Comparison of ENCODE assay signal across 25 cellular contexts in genomic region chr18:48861181-48861715, GRCh38.
A peak's percentile ranks its signal among the peaks of the same experiment; 100 is the strongest.
DNase-seq lines count a peak whose midpoint lies in the region; ATAC-seq, FAIRE-seq and TF ChIP-seq lines count a peak whose summit lies in the region.
"Had no signal": no experiment of that assay in that cellular context is flagged by ENCODE, and none has a peak within 500 bp of the region (broad histone marks: within the 10 kb centered on the region; RNA-seq: fewer than 3 reads in every experiment).

No MANE protein-coding gene starts in this region.

- no peak for TF ChIP-seq CTCF in nephron (IDR thresholded peaks at IDR 0.05; ENCODE audit: unreplicated experiment in 3 of 3)
- TF ChIP-seq CTCF in upper lobe of right lung (IDR thresholded peaks at IDR 0.05), result no peak
- no peak for TF ChIP-seq CTCF in esophagus squamous epithelium (IDR thresholded peaks at IDR 0.05)

- DNase-seq in right cardiac atrium (peak in 2 of 3 donors; percentile 60 to 62), Right ventricle myocardium inferior (ENCODE audit: missing footprints) (no peak), ecto neural progenitor cell (ENCODE audit: low spot score) (peak; percentile 66), upper lobe of right lung (peak; percentile 58), GM12891 (ENCODE audit: insufficient read length, low spot score) (no peak), esophagus squamous epithelium (lab: John Stamatoyannopoulos, UW) (no peak), T-cell (no peak)
- DNase-seq: activated CD4-positive, alpha-beta T cell treated with anti-CD3 and anti-CD28 coated beads, Interleukin-2, amount 50 U/mL, for 1 hour; activated naive CD8-positive, alpha-beta T cell treated with anti-CD3 and anti-CD28 coated beads, Interleukin-2, amount 50 U/mL, for 24 hours; naive thymus-derived CD4-positive, alpha-beta T cell; NCI-H1436; NCI-H82; PC-3; SJCRH30; stimulated activated CD4-positive, alpha-beta T cell treated with anti-CD3 and anti-CD28 coated beads, Interleukin-2, amount 100 ng/mL, for 24 hours; stimulated activated naive CD4-positive, alpha-beta T cell treated with Interleukin-2 at 50 U/mL for 16 hours; T-helper 17 cell had no signal

- no peak for ATAC-seq in right cardiac atrium
- no peak for ATAC-seq in Right ventricle myocardium inferior
- ATAC-seq in upper lobe of right lung, result no peak
- ATAC-seq in T-cell (replicated peaks in 1 of 4), result no peak
- ATAC-seq: activated naive CD8-positive, alpha-beta T cell treated with anti-CD3 and anti-CD28 coated beads, Interleukin-2, amount 50 U/mL, for 24 hours; naive thymus-derived CD4-positive, alpha-beta T cell; PC-3; T-helper 17 cell had no signal

- intact Hi-C loops in right cardiac atrium (cut with DNase I), result loop anchor here in 1 of 4 donors (5.0 kb wide), 1 partner anchor 51 kb away; no protein-coding TSS in a partner anchor
- intact Hi-C loops in Right ventricle myocardium inferior (cut with DNase I), result no loop called here
- intact Hi-C loops in upper lobe of right lung (cut with DNase I), result no loop called here
- intact Hi-C loops in esophagus squamous epithelium (cut with DNase I), result no loop called here

- peaks cover 22% of the 10 kb centered on the region for H3K36me3 Mint-ChIP-seq in nephron (ENCODE audit: low read depth)
- no peaks in the 10 kb centered on the region for H3K36me3 Mint-ChIP-seq in T-cell
- H3K36me3 Mint-ChIP-seq: IgD-negative memory B cell had no signal

- H3K9me3 ChIP-seq in right cardiac atrium (ENCODE audit: control insufficient read depth, low read length) (no peaks in the 10 kb centered on the region), upper lobe of right lung (no peaks in the 10 kb centered on the region), esophagus squamous epithelium (peaks cover 0 to 12% (median 3%) of the 10 kb centered on the region in 3 donors)
- H3K9me3 ChIP-seq: SJCRH30, vagina had no signal

- H3K4me1 Mint-ChIP-seq in nephron (peaks cover 60% of the 10 kb centered on the region), T-cell (peaks cover 0 to 8% (median 5%) of the 10 kb centered on the region in 3 donors)
- H3K4me1 Mint-ChIP-seq: IgD-negative memory B cell had no signal

- H3K27me3 ChIP-seq in right cardiac atrium (ENCODE audit: control insufficient read depth, insufficient read depth) (no peaks in the 10 kb centered on the region), upper lobe of right lung (no peaks in the 10 kb centered on the region), esophagus squamous epithelium (no peaks in the 10 kb centered on the region)
- H3K27me3 ChIP-seq: SJCRH30, vagina had no signal

- CTCF ChIA-PET in T-cell (lab: Charles Lee), result no interaction called here

- H3K36me3 ChIP-seq in upper lobe of right lung (no peaks in the 10 kb centered on the region), esophagus squamous epithelium (peaks cover 0 to 29% (median 0%) of the 10 kb centered on the region in 3 donors)
- H3K36me3 ChIP-seq: SJCRH30, vagina had no signal

- H3K4me1 ChIP-seq in right cardiac atrium (ENCODE audit: control insufficient read depth, insufficient read depth, low read length) (peaks cover 10% of the 10 kb centered on the region), upper lobe of right lung (no peaks in the 10 kb centered on the region), esophagus squamous epithelium (peaks cover 0 to 8% (median 0%) of the 10 kb centered on the region in 3 donors)

- 80% methylated on average over 16 of the region's 16 CpGs for WGBS in right cardiac atrium
- WGBS in esophagus squamous epithelium, 2 donors, result 86 to 100% methylated on average over 2 to 14 of the region's 16 CpGs

- H3K27ac Mint-ChIP-seq in nephron, result peak overlapping the region; percentile 70 to 93 (median 91)
- no peak overlapping the region for H3K27ac Mint-ChIP-seq in T-cell
- H3K27ac Mint-ChIP-seq: activated naive CD8-positive, alpha-beta T cell treated with anti-CD3 and anti-CD28 coated beads, Interleukin-2, amount 50 U/mL, for 24 hours; activated T-helper 2 cell treated with anti-CD3 and anti-CD28 coated beads, Interferon-gamma antibody, Interleukin-2, Interleukin-4, amounts not matched to agents 10 μg/mL and 5 μg/mL and 100 μg/mL, durations not matched to agents 14 hours and 24 hours and 36 hours; dendritic cell treated with granulocyte-macrophage colony-stimulating factor and Interleukin-4, amounts not matched to agents 40 ng/mL and 50 ng/mL, for 4 days; IgD-negative memory B cell; naive thymus-derived CD4-positive, alpha-beta T cell had no signal

- H3K4me3 ChIP-seq in right cardiac atrium (ENCODE audit: low read length), result no peak overlapping the region
- H3K4me3 ChIP-seq in upper lobe of right lung, result no peak overlapping the region
- H3K4me3 ChIP-seq in esophagus squamous epithelium, result no peak overlapping the region
- H3K4me3 ChIP-seq: SJCRH30, vagina had no signal

- H3K4me3 Mint-ChIP-seq in nephron (no peak overlapping the region), T-cell (no peak overlapping the region)
- H3K4me3 Mint-ChIP-seq: activated naive CD8-positive, alpha-beta T cell treated with anti-CD3 and anti-CD28 coated beads, Interleukin-2, amount 50 U/mL, for 24 hours; dendritic cell treated with granulocyte-macrophage colony-stimulating factor and Interleukin-4, amounts not matched to agents 40 ng/mL and 50 ng/mL, for 4 days; IgD-negative memory B cell; naive thymus-derived CD4-positive, alpha-beta T cell; T-helper 17 cell had no signal

- FAIRE-seq in GM12891 (lab: Jason Lieb, UNC), result no peak
- FAIRE-seq: A204.1, islet of Langerhans had no signal

- POLR2A ChIA-PET in T-cell (lab: Charles Lee), result interaction anchor here in 1 of 2 donors (0.6 kb wide), 1 partner anchor 103 kb away, joined by 5 read pairs; no protein-coding TSS in a partner anchor

- H3K9me3 Mint-ChIP-seq in nephron (no peaks in the 10 kb centered on the region), T-cell (no peaks in the 10 kb centered on the region)
- H3K9me3 Mint-ChIP-seq: activated naive CD8-positive, alpha-beta T cell treated with anti-CD3 and anti-CD28 coated beads, Interleukin-2, amount 50 U/mL, for 24 hours; activated T-helper 2 cell treated with anti-CD3 and anti-CD28 coated beads, Interferon-gamma antibody, Interleukin-2, Interleukin-4, amounts not matched to agents 10 μg/mL and 5 μg/mL and 100 μg/mL, durations not matched to agents 14 hours and 24 hours and 36 hours; dendritic cell treated with granulocyte-macrophage colony-stimulating factor and Interleukin-4, amounts not matched to agents 40 ng/mL and 50 ng/mL, for 4 days; IgD-negative memory B cell had no signal

- TF ChIP-seq POLR2A in GM12891 (IDR thresholded peaks at IDR 0.05; ENCODE audit: low read depth, low read length), result no peak
- TF ChIP-seq POLR2A in esophagus squamous epithelium (IDR thresholded peaks at IDR 0.05), result no peak

- H3K27me3 Mint-ChIP-seq in nephron (ENCODE audit: low read depth) (no peaks in the 10 kb centered on the region), T-cell (no peaks in the 10 kb centered on the region)
- H3K27me3 Mint-ChIP-seq: activated naive CD8-positive, alpha-beta T cell treated with anti-CD3 and anti-CD28 coated beads, Interleukin-2, amount 50 U/mL, for 24 hours; dendritic cell treated with granulocyte-macrophage colony-stimulating factor and Interleukin-4, amounts not matched to agents 40 ng/mL and 50 ng/mL, for 4 days; IgD-negative memory B cell; naive thymus-derived CD4-positive, alpha-beta T cell; T-helper 17 cell had no signal

- H3K27ac ChIP-seq in right cardiac atrium (ENCODE audit: low read length) (no peak overlapping the region), upper lobe of right lung (no peak overlapping the region), esophagus squamous epithelium (no peak overlapping the region)
- H3K27ac ChIP-seq: HL-60, SJCRH30, vagina had no signal

TF ChIP-seq in GM12891, 5 proteins besides CTCF, POLR2A, EP300 and RAD21:
- TF ChIP-seq POU2F2 (IDR thresholded peaks at IDR 0.05; ENCODE audit: low read depth, low read length), result no peak
- no peak for TF ChIP-seq TAF1 (IDR thresholded peaks at IDR 0.05; ENCODE audit: low read depth, low read length)

Comparison
In these comparisons a context has a peak if more than half of its experiments do, and no peak if none do; other contexts are left out.
1. DNase-seq: peak in right cardiac atrium (2 of 3), ecto neural progenitor cell (single experiment) and upper lobe of right lung (single experiment); none in Right ventricle myocardium inferior (single experiment), GM12891 (single experiment), esophagus squamous epithelium (single experiment) and T-cell (0 of 34).
2. H3K27ac Mint-ChIP-seq: peak in nephron (3 of 3); none in T-cell (0 of 2).